8 cellular contexts compared by ENCODE assay signal in the genomic region with DNA sequence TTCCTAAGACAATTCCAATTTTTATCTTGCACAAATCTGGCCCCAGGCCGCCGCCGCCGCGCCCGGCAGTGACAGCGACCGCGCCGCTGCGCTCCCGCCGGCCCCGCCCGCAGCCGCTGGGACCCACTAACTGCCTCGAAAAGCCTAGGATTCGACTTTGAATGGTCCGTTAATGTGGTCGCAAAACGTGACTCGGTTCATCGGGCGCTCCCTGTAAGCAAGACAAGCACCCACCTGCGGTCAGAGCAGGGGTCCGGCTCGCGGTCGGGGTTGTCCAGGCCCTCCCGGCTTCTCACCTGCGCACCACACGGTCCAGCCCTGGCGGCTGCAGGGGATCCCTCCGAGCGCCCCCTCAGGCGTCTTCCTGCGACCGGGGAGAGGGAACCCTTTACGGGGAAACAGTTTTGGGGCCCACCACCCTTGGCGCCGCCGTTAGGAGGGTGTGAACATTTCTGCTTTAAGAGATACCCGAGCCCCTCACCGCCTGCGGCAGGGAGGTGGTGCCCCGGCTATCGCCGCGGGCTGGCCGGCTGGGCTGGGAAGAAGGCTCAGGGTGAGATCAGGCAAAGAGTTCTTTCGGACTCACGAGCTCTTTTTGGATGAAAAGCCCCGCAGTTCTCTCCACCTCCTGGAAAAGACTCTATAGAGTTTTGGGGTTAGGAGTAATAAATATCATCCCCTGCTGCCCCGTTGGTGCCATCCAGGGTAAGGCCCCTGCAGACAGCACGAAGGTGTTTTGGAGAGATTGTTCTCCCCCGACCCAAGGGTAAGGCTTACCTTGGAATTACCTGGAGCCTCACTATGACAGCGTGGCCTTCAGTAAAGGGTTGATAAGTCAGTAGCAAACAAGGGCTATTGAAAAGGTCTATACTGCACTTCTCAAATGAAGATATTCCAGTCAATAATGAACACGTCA. TPM values are rescaled to one million over a fixed set of nuclear protein-coding genes. Genes with fewer than 3 reads are reported as not detected.
DNase-seq lines count a peak whose midpoint lies in the region; ATAC-seq and TF ChIP-seq lines count a peak whose summit lies in the region.

No MANE protein-coding gene starts in this region.

- H3K79me1 ChIP-seq in IMR-90 (ENCODE audit: low read depth in 1 of 2, low read length in 2 of 2) = no peaks in the 10 kb centered on the region

- H2BK120ac ChIP-seq in IMR-90 (ENCODE audit: low read depth, low read length) = no peak overlapping the region

- H4K20me1 ChIP-seq in BLaER1 = no peaks in the 10 kb centered on the region
- H4K20me1 ChIP-seq in IMR-90 (ENCODE audit: insufficient read depth, low read length) = no peaks in the 10 kb centered on the region

- ATAC-seq in IMR-90 (ENCODE audit: low read depth) = peak; percentile 53
- peak; percentile 58 for ATAC-seq in stimulated activated memory B cell treated with anti-CD40 and anti-IgM and Interleukin-4, amounts not matched to agents 10 μg/mL and 1 μg/mL and 100 μg/mL, for 72 hours

- H3K4me2 ChIP-seq in BLaER1 = peak overlapping the region; percentile 88
- peak overlapping the region; percentile 29 for H3K4me2 ChIP-seq in IMR-90 (ENCODE audit: low read depth, low read length)

- H4K8ac ChIP-seq in IMR-90 (ENCODE audit: low read depth in 2 of 2, low read length in 2 of 2) = no peak overlapping the region

- H3K56ac ChIP-seq in IMR-90 (ENCODE audit: extremely low read depth, insufficient read depth, low read length) = no peak overlapping the region

- H3K4me3 ChIP-seq in BLaER1 (peak overlapping the region; percentile 65), IMR-90 (ENCODE audit: insufficient read depth, low read depth, low read length) (peak overlapping the region; percentile 14; the same call in 1 of the 2 replicates), thyroid gland (replicated peaks in 1 of 3) (peak overlapping the region in 1 of 3 donors; percentile 10)

- no peaks in the 10 kb centered on the region for H3K9me1 ChIP-seq in IMR-90 (ENCODE audit: insufficient read depth, low read length)

- no peak overlapping the region for H3K18ac ChIP-seq in IMR-90 (ENCODE audit: low read depth, low read length)

- TF ChIP-seq POLR2A in IMR-90 (IDR thresholded peaks at IDR 0.05; ENCODE audit: low read depth, low read length) = no peak
- no peak for TF ChIP-seq POLR2A in thyroid gland (IDR thresholded peaks at IDR 0.05)

- H3K27me3 Mint-ChIP-seq in activated naive CD4-positive, alpha-beta T cell treated with anti-CD3 and anti-CD28 coated beads, Interleukin-2, amount 50 U/mL, for 24 hours = peaks cover 28% of the 10 kb centered on the region
- H3K27me3 Mint-ChIP-seq in stimulated activated memory B cell treated with anti-CD40 and anti-IgM and Interleukin-4, amounts not matched to agents 10 μg/mL and 1 μg/mL and 100 μg/mL, for 72 hours = peaks cover 46% of the 10 kb centered on the region

- POLR2A ChIA-PET in IMR-90 (lab: Charles Lee; ENCODE audit: unreplicated experiment) = no interaction called here

- H3K36me3 ChIP-seq in BLaER1 (no peaks in the 10 kb centered on the region), IMR-90 (ENCODE audit: control insufficient read depth, insufficient read depth, low read length) (no peaks in the 10 kb centered on the region), thyroid gland (no peaks in the 10 kb centered on the region)

- dilution Hi-C loops in IMR-90 (cut with HindIII; ENCODE audit: low sequenced_read_pairs, unreplicated experiment) = no loop called here

- H2AK5ac ChIP-seq in IMR-90 (ENCODE audit: low read depth, low read length) = no peak overlapping the region

- no peak overlapping the region for H2BK20ac ChIP-seq in IMR-90 (ENCODE audit: low read depth, low read length)

- no TSS peak for BruUV-seq in IMR-90 (replicated peaks; lab: Mats Ljungman, UMichigan)

- H4K5ac ChIP-seq in IMR-90 (ENCODE audit: low read depth, low read length) = no peak overlapping the region

- no peaks in the 10 kb centered on the region for H3K36me3 Mint-ChIP-seq in activated naive CD4-positive, alpha-beta T cell treated with anti-CD3 and anti-CD28 coated beads, Interleukin-2, amount 50 U/mL, for 24 hours
- no peaks in the 10 kb centered on the region for H3K36me3 Mint-ChIP-seq in stimulated activated memory B cell treated with anti-CD40 and anti-IgM and Interleukin-4, amounts not matched to agents 10 μg/mL and 1 μg/mL and 100 μg/mL, for 72 hours

- no peak overlapping the region for H3K27ac Mint-ChIP-seq in activated naive CD4-positive, alpha-beta T cell treated with anti-CD3 and anti-CD28 coated beads, Interleukin-2, amount 50 U/mL, for 24 hours
- no peak overlapping the region for H3K27ac Mint-ChIP-seq in stimulated activated memory B cell treated with anti-CD40 and anti-IgM and Interleukin-4, amounts not matched to agents 10 μg/mL and 1 μg/mL and 100 μg/mL, for 72 hours

- peak overlapping the region; percentile 83 for H2AFZ ChIP-seq in IMR-90 (replicated peaks; ENCODE audit: low read length, poor library complexity)

- H4K91ac ChIP-seq in IMR-90 (ENCODE audit: insufficient read depth, low read depth, low read length) = no peak overlapping the region

- H3K9me3 ChIP-seq in BLaER1 (no peaks in the 10 kb centered on the region), IMR-90 (ENCODE audit: control insufficient read depth, insufficient read depth, low read length) (no peaks in the 10 kb centered on the region), thyroid gland (no peaks in the 10 kb centered on the region)

- no peak overlapping the region for H3K23ac ChIP-seq in IMR-90 (ENCODE audit: low read depth, low read length)

- H3K9ac ChIP-seq in BLaER1 (no peak overlapping the region), IMR-90 (ENCODE audit: low read depth, low read length) (no peak overlapping the region)

- in situ Hi-C loops in IMR-90 (cut with MboI; ENCODE audit: low sequenced_read_pairs) = no loop called here

- no peak for TF ChIP-seq CTCF in IMR-90 (conservative IDR thresholded peaks at IDR 0.05; ENCODE audit: low read depth, low read length)
- TF ChIP-seq CTCF in thyroid gland (IDR thresholded peaks at IDR 0.05) = no peak

- H3K4me3 Mint-ChIP-seq in activated naive CD4-positive, alpha-beta T cell treated with anti-CD3 and anti-CD28 coated beads, Interleukin-2, amount 50 U/mL, for 24 hours = peak overlapping the region; percentile 58
- peak overlapping the region; percentile 59 for H3K4me3 Mint-ChIP-seq in stimulated activated memory B cell treated with anti-CD40 and anti-IgM and Interleukin-4, amounts not matched to agents 10 μg/mL and 1 μg/mL and 100 μg/mL, for 72 hours

- no peaks in the 10 kb centered on the region for H3K9me3 Mint-ChIP-seq in activated naive CD4-positive, alpha-beta T cell treated with anti-CD3 and anti-CD28 coated beads, Interleukin-2, amount 50 U/mL, for 24 hours
- no peaks in the 10 kb centered on the region for H3K9me3 Mint-ChIP-seq in stimulated activated memory B cell treated with anti-CD40 and anti-IgM and Interleukin-4, amounts not matched to agents 10 μg/mL and 1 μg/mL and 100 μg/mL, for 72 hours

- CTCF ChIA-PET in IMR-90 (lab: Yijun Ruan, JAX) = no interaction called here

- H2BK15ac ChIP-seq in IMR-90 (ENCODE audit: low read depth, low read length) = no peak overlapping the region

- no peak overlapping the region for H3K14ac ChIP-seq in IMR-90 (replicated peaks; ENCODE audit: low read depth, low read length)

- H3K27ac ChIP-seq in BLaER1 (no peak overlapping the region), IMR-90 (ENCODE audit: insufficient read depth, low read length) (no peak overlapping the region), thyroid gland (no peak overlapping the region)

- H2BK5ac ChIP-seq in IMR-90 (ENCODE audit: low read depth, low read length, poor library complexity, severe bottlenecking) = no peak overlapping the region

- intact Hi-C loops in IMR-90 (cut with micrococcal nuclease) = no loop called here
- intact Hi-C loops in thyroid gland (cut with DNase I) = no loop called here

- H2AK9ac ChIP-seq in IMR-90 (replicated peaks; ENCODE audit: low read depth, low read length, poor library complexity) = no peak overlapping the region

- H3K4me1 ChIP-seq in BLaER1 = peaks cover 15% of the 10 kb centered on the region
- no peaks in the 10 kb centered on the region for H3K4me1 ChIP-seq in IMR-90 (ENCODE audit: control insufficient read depth, insufficient read depth, low read length)
- H3K4me1 ChIP-seq in thyroid gland = peaks cover 0 to 10% of the 10 kb centered on the region in 2 donors

- H3K4me1 Mint-ChIP-seq in activated naive CD4-positive, alpha-beta T cell treated with anti-CD3 and anti-CD28 coated beads, Interleukin-2, amount 50 U/mL, for 24 hours = no peaks in the 10 kb centered on the region
- peaks cover 7% of the 10 kb centered on the region for H3K4me1 Mint-ChIP-seq in stimulated activated memory B cell treated with anti-CD40 and anti-IgM and Interleukin-4, amounts not matched to agents 10 μg/mL and 1 μg/mL and 100 μg/mL, for 72 hours

- no peak for TF ChIP-seq RAD21 in IMR-90 (IDR thresholded peaks at IDR 0.05; ENCODE audit: low read length)

- WGBS in IMR-90 (ENCODE audit: extremely low coverage in 2 of 2, insufficient read length in 1 of 2), 2 experiments = 7% methylated on average over 23 of the region's 58 CpGs; no CpG with 5 or more reads in 1 of the 2 experiments
- 5 to 6% methylated on average over 21 to 48 of the region's 58 CpGs for WGBS in thyroid gland, 2 donors

- no peak for DNase-seq in IMR-90
- DNase-seq in iPS DF 19.7 (ENCODE audit: low read depth, low spot score) = peak; percentile 89
- DNase-seq in SKM-1 treated with dmso at 0.1 percent for 144 hours (lab: John Stamatoyannopoulos, UW; ENCODE audit: unreplicated experiment) = no peak
- no peak for DNase-seq in thyroid gland
- no peak for DNase-seq in T1000 (lab: John Stamatoyannopoulos, UW)

- H3K4ac ChIP-seq in IMR-90 (ENCODE audit: low read depth, low read length) = no peak overlapping the region

- H3K27me3 ChIP-seq in BLaER1 = peaks cover 47% of the 10 kb centered on the region
- H3K27me3 ChIP-seq in IMR-90 (ENCODE audit: control insufficient read depth, insufficient read depth, low read length) = peaks cover 24% of the 10 kb centered on the region
- no peaks in the 10 kb centered on the region for H3K27me3 ChIP-seq in thyroid gland

TF ChIP-seq in IMR-90, 13 proteins besides CTCF, POLR2A, EP300 and RAD21 (continues in another document):
- TF ChIP-seq NFE2L2 (IDR thresholded peaks at IDR 0.05; ENCODE audit: low read depth, low read length) (no peak), MAFK (IDR thresholded peaks at IDR 0.05; ENCODE audit: low read depth, low read length) (no peak)

RNA-seq across cellular contexts. Expression of gene FOXJ2, which starts 13.6 kb away (rescaled TPM):
- total RNA-seq in IMR-90 (2012; rRNA removed) (3.0 and 3.9 TPM in 2 replicates), thyroid gland (10 to 100 TPM; 14.0 to 18.3 (median 14.9) TPM)
- polyA plus RNA-seq in IMR-90 (2012; rRNA removed) = 8.4 and 8.5 TPM in 2 replicates
- 2.5 and 5.1 TPM in 2 replicates for polyA plus RNA-seq in IMR-90 (2012; cell fraction: cytosol; rRNA removed)
- polyA plus RNA-seq in IMR-90 (2012; cell fraction: nucleus; rRNA removed; ENCODE audit: low replicate concordance) = 12.8 and 13.4 TPM in 2 replicates

RNA-seq across cellular contexts. Expression of gene C3AR1, which starts 47.2 kb away (rescaled TPM):
- 0.28 and 0.36 TPM in 2 replicates for total RNA-seq in IMR-90 (2012; rRNA removed)
- polyA plus RNA-seq in IMR-90 (2012; rRNA removed) = 0.31 and 0.42 TPM in 2 replicates
- 0.29 and 0.34 TPM in 2 replicates for polyA plus RNA-seq in IMR-90 (2012; cell fraction: cytosol; rRNA removed)
- 0.07 and 0.08 TPM in 2 replicates for polyA plus RNA-seq in IMR-90 (2012; cell fraction: nucleus; rRNA removed; ENCODE audit: low replicate concordance)
- 1 to 10 TPM; 2.1 to 4.4 (median 2.9) TPM for total RNA-seq in thyroid gland
